Comparison of ENCODE assay signal across 22 cellular contexts in genomic region chr10:101859530-101859929, GRCh38. TPM values are rescaled to one million over a fixed set of nuclear protein-coding genes. Genes with fewer than 3 reads are reported as not detected.
DNase-seq lines count a peak whose midpoint lies in the region; ATAC-seq, FAIRE-seq and TF ChIP-seq lines count a peak whose summit lies in the region.
"Had no signal": no experiment of that assay in that cellular context is flagged by ENCODE, and none has a peak within 500 bp of the region (broad histone marks: within the 10 kb centered on the region; RNA-seq: fewer than 3 reads in every experiment).

No MANE protein-coding gene starts in this region.

- no peaks in the 10 kb centered on the region for H4K20me1 ChIP-seq in HepG2 (ENCODE audit: insufficient read depth, low read length)

- H3K4me3 ChIP-seq in HepG2 (replicated peaks in 1 of 3; ENCODE audit: insufficient read depth in 1 of 3, low read depth in 2 of 3, low read length in 3 of 3), result no peak overlapping the region
- no peak overlapping the region for H3K4me3 ChIP-seq in right lobe of liver
- H3K4me3 ChIP-seq in mucosa of descending colon, result no peak overlapping the region
- H3K4me3 ChIP-seq: BLaER1, sigmoid colon had no signal

- in situ Hi-C loops in HepG2 (cut with HindIII; ENCODE audit: extremely low pct_ligation_motif_present, low pct_unique_long_range_greater_than_20kb), result no loop called here

- H3K79me2 ChIP-seq in HepG2 (ENCODE audit: insufficient read depth, low read length), result no peaks in the 10 kb centered on the region

- WGBS in HepG2 (ENCODE audit: low lambda C conversion rate), result 95% methylated on average over 2 of the region's 2 CpGs
- WGBS in right lobe of liver (ENCODE audit: insufficient coverage, low coverage, low lambda C conversion rate, missing lambda C conversion rate), result 95% methylated on average over 2 of the region's 2 CpGs

- H3K4me1 ChIP-seq in HepG2 (ENCODE audit: insufficient read depth, low read length) (peaks cover 6% of the 10 kb centered on the region; the same call in 1 of the 2 replicates), right lobe of liver (no peaks in the 10 kb centered on the region), mucosa of descending colon (ENCODE audit: low read depth) (no peaks in the 10 kb centered on the region)
- H3K4me1 ChIP-seq: Caco-2, parathyroid adenoma, sigmoid colon had no signal

- H3K27ac Mint-ChIP-seq in dendritic cell treated with granulocyte-macrophage colony-stimulating factor and Interleukin-4, amounts not matched to agents 40 ng/mL and 50 ng/mL, for 4 days, result peak overlapping the region; percentile 10
- no peak overlapping the region for H3K27ac Mint-ChIP-seq in T-helper 2 cell treated with Interferon-gamma antibody and Interleukin-4, amounts not matched to agents 5 μg/mL and 100 μg/mL, for 36 hours
- H3K27ac Mint-ChIP-seq: activated naive CD8-positive, alpha-beta T cell treated with anti-CD3 and anti-CD28 coated beads, Interleukin-2, amount 10 ng/mL, durations not matched to agents 7 days and 5 days; nephron progenitor cell had no signal

- no peak for TF ChIP-seq RAD21 in HepG2 (CRISPR knock-in tag; IDR thresholded peaks at IDR 0.05)

- TF ChIP-seq CTCF in HepG2 (CRISPR knock-in tag; IDR thresholded peaks at IDR 0.05), result no peak
- no peak for TF ChIP-seq CTCF in right lobe of liver (IDR thresholded peaks at IDR 0.05)
- TF ChIP-seq CTCF in mucosa of descending colon (IDR thresholded peaks at IDR 0.05), result no peak

- intact Hi-C loops in HepG2 (cut with micrococcal nuclease; ENCODE audit: unreplicated experiment) (no loop called here), right lobe of liver (cut with DNase I) (no loop called here), mucosa of descending colon (cut with DNase I, micrococcal nuclease) (no loop called here)
- intact Hi-C loops in dendritic cell treated with granulocyte-macrophage colony-stimulating factor and Interleukin-4, amounts not matched to agents 40 ng/mL and 50 ng/mL, for 4 days (cut with micrococcal nuclease), result no loop called here

- no peak for DNase-seq in HepG2 (ENCODE audit: low spot score)
- no peak for DNase-seq in right lobe of liver
- DNase-seq in mucosa of descending colon, result no peak
- no peak for DNase-seq in T-helper 2 cell treated with Interferon-gamma antibody and Interleukin-4, amounts not matched to agents 5 μg/mL and 100 μg/mL, for 36 hours (ENCODE audit: low spot score)
- DNase-seq in SIG-M5 (lab: John Stamatoyannopoulos, UW), result no peak
- DNase-seq: activated CD8-positive, alpha-beta memory T cell treated with anti-CD3 and anti-CD28 coated beads, Interleukin-2, amount 10 ng/mL, durations not matched to agents 7 days and 5 days; activated naive CD8-positive, alpha-beta T cell treated with anti-CD3 and anti-CD28 coated beads, Interleukin-2, amount 10 ng/mL, durations not matched to agents 7 days and 5 days; Caco-2; cerebellar nuclear complex; NCI-H1694; NCI-H2227 treated with DMSO at 0.1 percent for 48 hours; NCI-H774; nephron progenitor cell; sigmoid colon; stimulated activated CD4-positive, alpha-beta T cell treated with anti-CD3 and anti-CD28 coated beads, Interleukin-15, amount 100 ng/mL, for 24 hours had no signal

- H3K4me3 Mint-ChIP-seq in dendritic cell treated with granulocyte-macrophage colony-stimulating factor and Interleukin-4, amounts not matched to agents 40 ng/mL and 50 ng/mL, for 4 days, result no peak overlapping the region
- no peak overlapping the region for H3K4me3 Mint-ChIP-seq in T-helper 2 cell treated with Interferon-gamma antibody and Interleukin-4, amounts not matched to agents 5 μg/mL and 100 μg/mL, for 36 hours
- H3K4me3 Mint-ChIP-seq: activated CD8-positive, alpha-beta memory T cell treated with anti-CD3 and anti-CD28 coated beads, Interleukin-2, amount 10 ng/mL, durations not matched to agents 7 days and 5 days; activated naive CD8-positive, alpha-beta T cell treated with anti-CD3 and anti-CD28 coated beads, Interleukin-2, amount 10 ng/mL, durations not matched to agents 7 days and 5 days; nephron progenitor cell had no signal

- no peak overlapping the region for H3K4me2 ChIP-seq in HepG2 (ENCODE audit: low read depth, low read length)
- H3K4me2 ChIP-seq: BLaER1 had no signal

- FAIRE-seq in HepG2 (lab: Jason Lieb, UNC), result no peak

- H3K9me3 Mint-ChIP-seq in dendritic cell treated with granulocyte-macrophage colony-stimulating factor and Interleukin-4, amounts not matched to agents 40 ng/mL and 50 ng/mL, for 4 days, result peaks cover 9% of the 10 kb centered on the region
- peaks cover 14% of the 10 kb centered on the region for H3K9me3 Mint-ChIP-seq in T-helper 2 cell treated with Interferon-gamma antibody and Interleukin-4, amounts not matched to agents 5 μg/mL and 100 μg/mL, for 36 hours

- no peak overlapping the region for H3K9ac ChIP-seq in HepG2 (ENCODE audit: insufficient read depth, low read depth, low read length)
- H3K9ac ChIP-seq: BLaER1, parathyroid adenoma had no signal

- H3K27me3 ChIP-seq in HepG2 (ENCODE audit: control insufficient read depth in 1 of 2, insufficient read depth in 2 of 2, low read length in 2 of 2) (no peaks in the 10 kb centered on the region), right lobe of liver (no peaks in the 10 kb centered on the region)
- H3K27me3 ChIP-seq: BLaER1, sigmoid colon had no signal

- TF ChIP-seq EP300 in HepG2 (IDR thresholded peaks at IDR 0.05; ENCODE audit: low read depth in 2 of 2, low read length in 2 of 2) (no peak), HepG2 (CRISPR knock-in tag; IDR thresholded peaks at IDR 0.05; ENCODE audit: borderline replicate concordance) (no peak)

- H2AFZ ChIP-seq in HepG2 (ENCODE audit: low read length), result no peak overlapping the region
- H2AFZ ChIP-seq: parathyroid adenoma had no signal

- H3K27ac ChIP-seq in HepG2 (ENCODE audit: extremely low read length, insufficient read depth, low read length), result no peak overlapping the region
- H3K27ac ChIP-seq in right lobe of liver, result no peak overlapping the region
- H3K27ac ChIP-seq: BLaER1, epithelial cell of prostate, parathyroid adenoma, sigmoid colon had no signal

- no TSS peak for BruUV-seq in HepG2 (replicated peaks; lab: Mats Ljungman, UMichigan)

- H3K36me3 ChIP-seq in HepG2 (replicated peaks in 1 of 2; ENCODE audit: control insufficient read depth in 1 of 2, insufficient read depth in 2 of 2, low read length in 2 of 2), result no peaks in the 10 kb centered on the region
- no peaks in the 10 kb centered on the region for H3K36me3 ChIP-seq in right lobe of liver
- no peaks in the 10 kb centered on the region for H3K36me3 ChIP-seq in mucosa of descending colon (ENCODE audit: low read depth)

- H3K36me3 Mint-ChIP-seq in dendritic cell treated with granulocyte-macrophage colony-stimulating factor and Interleukin-4, amounts not matched to agents 40 ng/mL and 50 ng/mL, for 4 days (ENCODE audit: low read depth), result peaks cover 46% of the 10 kb centered on the region
- H3K36me3 Mint-ChIP-seq in T-helper 2 cell treated with Interferon-gamma antibody and Interleukin-4, amounts not matched to agents 5 μg/mL and 100 μg/mL, for 36 hours (ENCODE audit: low read depth), result peaks cover 23% of the 10 kb centered on the region

- TF ChIP-seq POLR2A in HepG2 (IDR thresholded peaks at IDR 0.05; ENCODE audit: insufficient read depth in 1 of 2, low read depth in 2 of 2, low read length in 2 of 2) (no peak), right lobe of liver (IDR thresholded peaks at IDR 0.05) (no peak)

- H3K4me1 Mint-ChIP-seq in dendritic cell treated with granulocyte-macrophage colony-stimulating factor and Interleukin-4, amounts not matched to agents 40 ng/mL and 50 ng/mL, for 4 days (ENCODE audit: low read depth), result peaks cover 37% of the 10 kb centered on the region
- peaks cover 21% of the 10 kb centered on the region for H3K4me1 Mint-ChIP-seq in T-helper 2 cell treated with Interferon-gamma antibody and Interleukin-4, amounts not matched to agents 5 μg/mL and 100 μg/mL, for 36 hours (ENCODE audit: low read depth)
- H3K4me1 Mint-ChIP-seq: nephron progenitor cell had no signal

- no peaks in the 10 kb centered on the region for H3K27me3 Mint-ChIP-seq in dendritic cell treated with granulocyte-macrophage colony-stimulating factor and Interleukin-4, amounts not matched to agents 40 ng/mL and 50 ng/mL, for 4 days
- H3K27me3 Mint-ChIP-seq in T-helper 2 cell treated with Interferon-gamma antibody and Interleukin-4, amounts not matched to agents 5 μg/mL and 100 μg/mL, for 36 hours (ENCODE audit: low read depth), result no peaks in the 10 kb centered on the region
- H3K27me3 Mint-ChIP-seq: activated CD8-positive, alpha-beta memory T cell treated with anti-CD3 and anti-CD28 coated beads, Interleukin-2, amount 10 ng/mL, durations not matched to agents 7 days and 5 days; activated naive CD8-positive, alpha-beta T cell treated with anti-CD3 and anti-CD28 coated beads, Interleukin-2, amount 10 ng/mL, durations not matched to agents 7 days and 5 days had no signal

- POLR2A ChIA-PET in HepG2 (lab: Yijun Ruan, JAX), result no interaction called here

- ATAC-seq in HepG2 (peak; percentile 46; the same call in 2 of the 3 replicates), right lobe of liver (no peak), HG03280 (IDR thresholded peaks at IDR 0.05; ENCODE audit: unreplicated experiment) (peak; percentile 63), mucosa of descending colon (no peak), GM18519 (IDR thresholded peaks at IDR 0.05; ENCODE audit: low FRiP score, unreplicated experiment) (no peak)
- ATAC-seq: left lobe of liver had no signal

- CTCF ChIA-PET in HepG2 (lab: Yijun Ruan, JAX; ENCODE audit: low intra/inter-chr PET ratio, low total read pairs), result no interaction called here

- no peaks in the 10 kb centered on the region for H3K9me3 ChIP-seq in HepG2 (ENCODE audit: low read length)
- peaks cover 0 to 6% (median 0%) of the 10 kb centered on the region in 4 donors for H3K9me3 ChIP-seq in right lobe of liver
- H3K9me3 ChIP-seq in mucosa of descending colon, result peaks cover 10% of the 10 kb centered on the region
- H3K9me3 ChIP-seq: sigmoid colon had no signal

RNA-seq across cellular contexts. Expression of gene KCNIP2, which starts 15.9 kb away (rescaled TPM):
- total RNA-seq in HepG2 (2016; rRNA removed; fragmentation: Illumina TruSeq; extraction: Trizol) (0.42 TPM in 1 of 2 replicates, not detected in the other), right lobe of liver (1 to 10 TPM in 5 of 6 experiments, under 1 TPM in 1; 0.53 to 1.9 (median 1.1) TPM), mucosa of descending colon (1 to 10 TPM; 3.7 to 5.9 (median 4.2) TPM)
- not detected in 2 replicates for total RNA-seq in HepG2 (2016; cell fraction: cytosol; rRNA removed; fragmentation: Illumina TruSeq; extraction: Trizol; ENCODE audit: low read depth)
- 0.13 and 0.52 TPM in 2 replicates for total RNA-seq in HepG2 (2016; cell fraction: insoluble cytoplasmic fraction; rRNA removed; fragmentation: Illumina TruSeq; extraction: Trizol)
- not detected in 2 replicates for total RNA-seq in HepG2 (2016; cell fraction: membrane; rRNA removed; fragmentation: Illumina TruSeq; extraction: Trizol)
- 1.1 and 1.7 TPM in 2 replicates for total RNA-seq in HepG2 (2016; cell fraction: nucleus; rRNA removed; fragmentation: Illumina TruSeq; extraction: Trizol)
- 0.70 and 0.88 TPM in 2 replicates for polyA plus RNA-seq in HepG2 (2011; rRNA removed)
- 0.13 TPM in 1 of 2 replicates, not detected in the other for polyA plus RNA-seq in HepG2 (2011; cell fraction: cytosol; rRNA removed)
- 3.4 and 3.8 TPM in 2 replicates for polyA plus RNA-seq in HepG2 (2011; cell fraction: nucleus; rRNA removed)
- polyA plus RNA-seq in HepG2 (2012), result 1.0 and 1.6 TPM in 2 replicates
- polyA plus RNA-seq in HepG2 (2016; cell fraction: cytosol; fragmentation: Illumina TruSeq; extraction: Trizol; ENCODE audit: low read depth), result not detected in 2 replicates
- polyA plus RNA-seq in HepG2 (2016; cell fraction: insoluble cytoplasmic fraction; fragmentation: Illumina TruSeq; extraction: Trizol; ENCODE audit: low read depth), result not detected in 2 replicates
- polyA plus RNA-seq in HepG2 (2016; cell fraction: membrane; fragmentation: Illumina TruSeq; extraction: Trizol; ENCODE audit: low read depth), result not detected in 2 replicates
- polyA plus RNA-seq in HepG2 (2016; cell fraction: nucleus; fragmentation: Illumina TruSeq; extraction: Trizol; ENCODE audit: insufficient read depth, low read depth), result 2.7 and 2.9 TPM in 2 replicates
- 1.2 and 2.3 TPM in 2 replicates for polyA minus RNA-seq in HepG2 (2011; rRNA and poly(A)+ RNA removed; ENCODE audit: low replicate concordance)
- polyA minus RNA-seq in HepG2 (2011; cell fraction: cytosol; rRNA and poly(A)+ RNA removed), result not detected in 2 replicates
- 4.1 and 7.7 TPM in 2 replicates for polyA minus RNA-seq in HepG2 (2011; cell fraction: nucleus; rRNA and poly(A)+ RNA removed)

RNA-seq across cellular contexts. Expression of gene OGA, which starts 41.3 kb away (rescaled TPM):
- total RNA-seq in HepG2 (2016; rRNA removed; fragmentation: Illumina TruSeq; extraction: Trizol), result 33.2 and 36.5 TPM in 2 replicates
- 23.2 and 27.7 TPM in 2 replicates for total RNA-seq in HepG2 (2016; cell fraction: cytosol; rRNA removed; fragmentation: Illumina TruSeq; extraction: Trizol; ENCODE audit: low read depth)
- total RNA-seq in HepG2 (2016; cell fraction: insoluble cytoplasmic fraction; rRNA removed; fragmentation: Illumina TruSeq; extraction: Trizol), result 30.6 and 34.0 TPM in 2 replicates
- total RNA-seq in HepG2 (2016; cell fraction: membrane; rRNA removed; fragmentation: Illumina TruSeq; extraction: Trizol), result 23.7 and 29.9 TPM in 2 replicates
- 50.1 and 59.4 TPM in 2 replicates for total RNA-seq in HepG2 (2016; cell fraction: nucleus; rRNA removed; fragmentation: Illumina TruSeq; extraction: Trizol)
- polyA plus RNA-seq in HepG2 (2011; rRNA removed), result 35.5 and 39.8 TPM in 2 replicates
- polyA plus RNA-seq in HepG2 (2011; cell fraction: cytosol; rRNA removed), result 7.7 and 10.8 TPM in 2 replicates
- polyA plus RNA-seq in HepG2 (2011; cell fraction: nucleus; rRNA removed), result 66.7 and 69.3 TPM in 2 replicates
- 35.2 and 48.0 TPM in 2 replicates for polyA plus RNA-seq in HepG2 (2012)
- polyA plus RNA-seq in HepG2 (2016; cell fraction: cytosol; fragmentation: Illumina TruSeq; extraction: Trizol; ENCODE audit: low read depth), result 1.0 and 1.1 TPM in 2 replicates
- 24.3 and 27.7 TPM in 2 replicates for polyA plus RNA-seq in HepG2 (2016; cell fraction: insoluble cytoplasmic fraction; fragmentation: Illumina TruSeq; extraction: Trizol; ENCODE audit: low read depth)
- 2.9 and 3.6 TPM in 2 replicates for polyA plus RNA-seq in HepG2 (2016; cell fraction: membrane; fragmentation: Illumina TruSeq; extraction: Trizol; ENCODE audit: low read depth)
- 105 and 122 TPM in 2 replicates for polyA plus RNA-seq in HepG2 (2016; cell fraction: nucleus; fragmentation: Illumina TruSeq; extraction: Trizol; ENCODE audit: insufficient read depth, low read depth)
- 18.7 and 34.4 TPM in 2 replicates for polyA minus RNA-seq in HepG2 (2011; rRNA and poly(A)+ RNA removed; ENCODE audit: low replicate concordance)
- polyA minus RNA-seq in HepG2 (2011; cell fraction: cytosol; rRNA and poly(A)+ RNA removed), result 18.9 and 20.4 TPM in 2 replicates
- polyA minus RNA-seq in HepG2 (2011; cell fraction: nucleus; rRNA and poly(A)+ RNA removed), result 91.7 and 107 TPM in 2 replicates
- total RNA-seq in right lobe of liver, result 10 to 100 TPM; 34.7 to 52.2 (median 36.7) TPM
- total RNA-seq in mucosa of descending colon, result 100 to 1,000 TPM in 2 of 3 donors, 10 to 100 TPM in 1; 80.8 to 112 (median 110) TPM

Comparison
In these comparisons a context has a peak if more than half of its experiments do, and no peak if none do; other contexts are left out.
1. ATAC-seq: peak in HepG2 (single experiment) and HG03280 (single experiment); none in right lobe of liver (0 of 4), mucosa of descending colon (single experiment) and GM18519 (single experiment).